1 cellular context compared by ENCODE assay signal in genomic region chr17:42311240-42312034, GRCh38.
A peak's percentile ranks its signal among the peaks of the same experiment; 100 is the strongest.
TF ChIP-seq lines count a peak whose summit lies in the region.

No MANE protein-coding gene starts in this region.

TF ChIP-seq in HepG2, 621 proteins besides CTCF, POLR2A, EP300 and RAD21 (continued from another document and continues in another):
- TF ChIP-seq, protein P1, sequence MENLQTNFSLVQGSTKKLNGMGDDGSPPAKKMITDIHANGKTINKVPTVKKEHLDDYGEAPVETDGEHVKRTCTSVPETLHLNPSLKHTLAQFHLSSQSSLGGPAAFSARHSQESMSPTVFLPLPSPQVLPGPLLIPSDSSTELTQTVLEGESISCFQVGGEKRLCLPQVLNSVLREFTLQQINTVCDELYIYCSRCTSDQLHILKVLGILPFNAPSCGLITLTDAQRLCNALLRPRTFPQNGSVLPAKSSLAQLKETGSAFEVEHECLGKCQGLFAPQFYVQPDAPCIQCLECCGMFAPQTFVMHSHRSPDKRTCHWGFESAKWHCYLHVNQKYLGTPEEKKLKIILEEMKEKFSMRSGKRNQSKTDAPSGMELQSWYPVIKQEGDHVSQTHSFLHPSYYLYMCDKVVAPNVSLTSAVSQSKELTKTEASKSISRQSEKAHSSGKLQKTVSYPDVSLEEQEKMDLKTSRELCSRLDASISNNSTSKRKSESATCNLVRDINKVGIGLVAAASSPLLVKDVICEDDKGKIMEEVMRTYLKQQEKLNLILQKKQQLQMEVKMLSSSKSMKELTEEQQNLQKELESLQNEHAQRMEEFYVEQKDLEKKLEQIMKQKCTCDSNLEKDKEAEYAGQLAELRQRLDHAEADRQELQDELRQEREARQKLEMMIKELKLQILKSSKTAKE (CRISPR knock-in tag; IDR thresholded peaks at IDR 0.05; ENCODE audit: borderline replicate concordance), result no peak
- TF ChIP-seq, protein P2, sequence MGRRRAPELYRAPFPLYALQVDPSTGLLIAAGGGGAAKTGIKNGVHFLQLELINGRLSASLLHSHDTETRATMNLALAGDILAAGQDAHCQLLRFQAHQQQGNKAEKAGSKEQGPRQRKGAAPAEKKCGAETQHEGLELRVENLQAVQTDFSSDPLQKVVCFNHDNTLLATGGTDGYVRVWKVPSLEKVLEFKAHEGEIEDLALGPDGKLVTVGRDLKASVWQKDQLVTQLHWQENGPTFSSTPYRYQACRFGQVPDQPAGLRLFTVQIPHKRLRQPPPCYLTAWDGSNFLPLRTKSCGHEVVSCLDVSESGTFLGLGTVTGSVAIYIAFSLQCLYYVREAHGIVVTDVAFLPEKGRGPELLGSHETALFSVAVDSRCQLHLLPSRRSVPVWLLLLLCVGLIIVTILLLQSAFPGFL (CRISPR knock-in tag; IDR thresholded peaks at IDR 0.05), result no peak
- TF ChIP-seq NCOA2 (CRISPR knock-in tag; IDR thresholded peaks at IDR 0.05) (peak; percentile 69), ZNF224 (CRISPR knock-in tag; IDR thresholded peaks at IDR 0.05) (no peak), REST (IDR thresholded peaks at IDR 0.05; ENCODE audit: borderline replicate concordance in 1 of 2, low read depth in 1 of 2, low read length in 2 of 2) (peak in 1 of 2 experiments; percentile 53; a peak in 1 of 4 replicates), PHF21A (CRISPR knock-in tag; IDR thresholded peaks at IDR 0.05) (0 out of 2 replicates have a peak, but pooled peaks have one; percentile 14), PHF8 (CRISPR knock-in tag; IDR thresholded peaks at IDR 0.05) (peak; percentile 57), ZNF816 (CRISPR knock-in tag; IDR thresholded peaks at IDR 0.05; ENCODE audit: borderline replicate concordance) (no peak; the same call in none of the 2 replicates), ZFX (CRISPR knock-in tag; IDR thresholded peaks at IDR 0.05; ENCODE audit: low read depth) (peak; percentile 98), DMAP1 (CRISPR knock-in tag; IDR thresholded peaks at IDR 0.05) (peak; percentile 89), ZNF407 (CRISPR knock-in tag; IDR thresholded peaks at IDR 0.05; ENCODE audit: not compliant biosample characterization) (no peak), NR2C2 (CRISPR knock-in tag; IDR thresholded peaks at IDR 0.05; ENCODE audit: borderline replicate concordance) (no peak), IRX3 (CRISPR knock-in tag; IDR thresholded peaks at IDR 0.05; ENCODE audit: borderline replicate concordance, low read depth) (no peak), SMARCE1 (IDR thresholded peaks at IDR 0.05; ENCODE audit: borderline replicate concordance) (no peak), YEATS2 (CRISPR knock-in tag; IDR thresholded peaks at IDR 0.05; ENCODE audit: borderline replicate concordance) (peak; percentile 88), SKI (IDR thresholded peaks at IDR 0.05; ENCODE audit: partially characterized antibody) (no peak), GPN1 (CRISPR knock-in tag; IDR thresholded peaks at IDR 0.05; ENCODE audit: borderline replicate concordance) (no peak), HOXD1 (CRISPR knock-in tag; IDR thresholded peaks at IDR 0.05) (no peak), ADNP (CRISPR knock-in tag; IDR thresholded peaks at IDR 0.05) (no peak), ZNF12 (CRISPR knock-in tag; IDR thresholded peaks at IDR 0.05) (peak; percentile 72; the same call in 1 of the 2 replicates), DNMT1 (CRISPR knock-in tag; IDR thresholded peaks at IDR 0.05) (no peak), FOXC1 (CRISPR knock-in tag; IDR thresholded peaks at IDR 0.05; ENCODE audit: borderline replicate concordance) (peak; percentile 67), SMAD9 (CRISPR knock-in tag; IDR thresholded peaks at IDR 0.05) (no peak), ZKSCAN8 (CRISPR knock-in tag; IDR thresholded peaks at IDR 0.05; ENCODE audit: borderline replicate concordance) (peak; percentile 61; the same call in 1 of the 2 replicates), SALL2 (CRISPR knock-in tag; IDR thresholded peaks at IDR 0.05) (no peak), SYNCRIP (IDR thresholded peaks at IDR 0.05; ENCODE audit: insufficient read depth, low read depth, low read length) (no peak)
- TF ChIP-seq, protein P3, sequence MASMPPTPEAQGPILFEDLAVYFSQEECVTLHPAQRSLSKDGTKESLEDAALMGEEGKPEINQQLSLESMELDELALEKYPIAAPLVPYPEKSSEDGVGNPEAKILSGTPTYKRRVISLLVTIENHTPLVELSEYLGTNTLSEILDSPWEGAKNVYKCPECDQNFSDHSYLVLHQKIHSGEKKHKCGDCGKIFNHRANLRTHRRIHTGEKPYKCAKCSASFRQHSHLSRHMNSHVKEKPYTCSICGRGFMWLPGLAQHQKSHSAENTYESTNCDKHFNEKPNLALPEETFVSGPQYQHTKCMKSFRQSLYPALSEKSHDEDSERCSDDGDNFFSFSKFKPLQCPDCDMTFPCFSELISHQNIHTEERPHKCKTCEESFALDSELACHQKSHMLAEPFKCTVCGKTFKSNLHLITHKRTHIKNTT (CRISPR knock-in tag; IDR thresholded peaks at IDR 0.05), result no peak
- TF ChIP-seq, protein P4, sequence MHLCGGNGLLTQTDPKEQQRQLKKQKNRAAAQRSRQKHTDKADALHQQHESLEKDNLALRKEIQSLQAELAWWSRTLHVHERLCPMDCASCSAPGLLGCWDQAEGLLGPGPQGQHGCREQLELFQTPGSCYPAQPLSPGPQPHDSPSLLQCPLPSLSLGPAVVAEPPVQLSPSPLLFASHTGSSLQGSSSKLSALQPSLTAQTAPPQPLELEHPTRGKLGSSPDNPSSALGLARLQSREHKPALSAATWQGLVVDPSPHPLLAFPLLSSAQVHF (CRISPR knock-in tag; IDR thresholded peaks at IDR 0.05), result no peak
- TF ChIP-seq, protein P5, sequence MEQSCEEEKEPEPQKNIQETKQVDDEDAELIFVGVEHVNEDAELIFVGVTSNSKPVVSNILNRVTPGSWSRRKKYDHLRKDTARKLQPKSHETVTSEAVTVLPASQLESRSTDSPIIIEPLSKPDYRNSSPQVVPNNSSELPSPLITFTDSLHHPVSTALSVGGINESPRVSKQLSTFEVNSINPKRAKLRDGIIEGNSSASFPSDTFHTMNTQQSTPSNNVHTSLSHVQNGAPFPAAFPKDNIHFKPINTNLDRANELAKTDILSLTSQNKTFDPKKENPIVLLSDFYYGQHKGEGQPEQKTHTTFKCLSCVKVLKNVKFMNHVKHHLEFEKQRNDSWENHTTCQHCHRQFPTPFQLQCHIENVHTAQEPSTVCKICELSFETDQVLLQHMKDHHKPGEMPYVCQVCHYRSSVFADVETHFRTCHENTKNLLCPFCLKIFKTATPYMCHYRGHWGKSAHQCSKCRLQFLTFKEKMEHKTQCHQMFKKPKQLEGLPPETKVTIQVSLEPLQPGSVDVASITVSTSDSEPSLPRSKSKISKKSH (CRISPR knock-in tag; IDR thresholded peaks at IDR 0.05; ENCODE audit: borderline replicate concordance), result peak; percentile 81; the same call in 1 of the 2 replicates
- TF ChIP-seq, protein P6, sequence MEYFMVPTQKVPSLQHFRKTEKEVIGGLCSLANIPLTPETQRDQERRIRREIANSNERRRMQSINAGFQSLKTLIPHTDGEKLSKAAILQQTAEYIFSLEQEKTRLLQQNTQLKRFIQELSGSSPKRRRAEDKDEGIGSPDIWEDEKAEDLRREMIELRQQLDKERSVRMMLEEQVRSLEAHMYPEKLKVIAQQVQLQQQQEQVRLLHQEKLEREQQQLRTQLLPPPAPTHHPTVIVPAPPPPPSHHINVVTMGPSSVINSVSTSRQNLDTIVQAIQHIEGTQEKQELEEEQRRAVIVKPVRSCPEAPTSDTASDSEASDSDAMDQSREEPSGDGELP (IDR thresholded peaks at IDR 0.05; ENCODE audit: borderline replicate concordance, low read depth), result peak; percentile 64; the same call in 1 of the 2 replicates
- TF ChIP-seq, protein P7, sequence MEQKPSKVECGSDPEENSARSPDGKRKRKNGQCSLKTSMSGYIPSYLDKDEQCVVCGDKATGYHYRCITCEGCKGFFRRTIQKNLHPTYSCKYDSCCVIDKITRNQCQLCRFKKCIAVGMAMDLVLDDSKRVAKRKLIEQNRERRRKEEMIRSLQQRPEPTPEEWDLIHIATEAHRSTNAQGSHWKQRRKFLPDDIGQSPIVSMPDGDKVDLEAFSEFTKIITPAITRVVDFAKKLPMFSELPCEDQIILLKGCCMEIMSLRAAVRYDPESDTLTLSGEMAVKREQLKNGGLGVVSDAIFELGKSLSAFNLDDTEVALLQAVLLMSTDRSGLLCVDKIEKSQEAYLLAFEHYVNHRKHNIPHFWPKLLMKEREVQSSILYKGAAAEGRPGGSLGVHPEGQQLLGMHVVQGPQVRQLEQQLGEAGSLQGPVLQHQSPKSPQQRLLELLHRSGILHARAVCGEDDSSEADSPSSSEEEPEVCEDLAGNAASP (CRISPR knock-in tag; IDR thresholded peaks at IDR 0.05; ENCODE audit: borderline replicate concordance), result peak; percentile 83
